13 cellular contexts compared by ENCODE assay signal in genomic region chr4:99061048-99061447, GRCh38. TPM values are rescaled to one million over a fixed set of nuclear protein-coding genes. Genes with fewer than 3 reads are reported as not detected.
DNase-seq lines count a peak whose midpoint lies in the region; ATAC-seq and TF ChIP-seq lines count a peak whose summit lies in the region.
"Had no signal": no experiment of that assay in that cellular context is flagged by ENCODE, and none has a peak within 500 bp of the region (broad histone marks: within the 10 kb centered on the region; RNA-seq: fewer than 3 reads in every experiment).

No MANE protein-coding gene starts in this region.

- H3K36me3 Mint-ChIP-seq in MCF 10A (ENCODE audit: insufficient read depth, unreplicated experiment) = peaks cover 48% of the 10 kb centered on the region
- H3K36me3 Mint-ChIP-seq in activated T-helper 17 cell treated with anti-CD3 and anti-CD28 coated beads, Interleukin-2, amount 50 U/mL, for 72 hours (ENCODE audit: low read depth) = peaks cover 71% of the 10 kb centered on the region

- no peak for ATAC-seq in activated T-helper 17 cell treated with anti-CD3 and anti-CD28 coated beads, Interleukin-2, amount 50 U/mL, for 72 hours (replicated peaks)
- ATAC-seq: right lobe of liver; stimulated activated memory B cell treated with anti-CD40 and anti-IgM and Interleukin-4, amounts not matched to agents 10 μg/mL and 1 μg/mL and 100 μg/mL, for 72 hours had no signal

- no peak overlapping the region for H3K27ac ChIP-seq in breast epithelium
- peak overlapping the region; percentile 77 for H3K27ac ChIP-seq in mesodermal cell (ENCODE audit: low read depth, low read length, severe bottlenecking)
- H3K27ac ChIP-seq: neural progenitor cell, right lobe of liver had no signal

- POLR2A ChIA-PET in MCF 10A (lab: Yijun Ruan, JAX) = interaction anchor here (0.9 to 3.6 kb wide), 3 partner anchors 28 to 132 kb away, joined by 3 to 31 read pairs (median 4); partner anchors contain the start of genes ADH5, EIF4E and METAP1

- intact Hi-C loops in MCF 10A (cut with micrococcal nuclease) (no loop called here), breast epithelium (cut with DNase I; ENCODE audit: low total_unique reads) (loop anchor here (5.0 to 10.0 kb wide), 2 partner anchors 64 to 1326 kb away; partner anchors contain the start of gene METAP1), posterior vena cava (cut with DNase I) (no loop called here)

- DNase-seq in MCF 10A (ENCODE audit: unreplicated experiment) (no peak), breast epithelium (ENCODE audit: low spot score in 2 of 2) (no peak), NCI-H526 (lab: John Stamatoyannopoulos, UW) (no peak), foreskin melanocyte (no peak), posterior vena cava (ENCODE audit: low spot score) (no peak), NCI-H1417 (lab: John Stamatoyannopoulos, UW) (no peak)
- DNase-seq: activated CD8-positive, alpha-beta memory T cell treated with anti-CD3 and anti-CD28 coated beads, Interleukin-2, amount 50 U/mL, for 48 hours; NCI-H1092 treated with DMSO at 0.1 percent for 48 hours; right lobe of liver had no signal

- H3K36me3 ChIP-seq in breast epithelium = no peaks in the 10 kb centered on the region
- H3K36me3 ChIP-seq in mesodermal cell (ENCODE audit: control insufficient read depth, insufficient read depth, low read length) = peaks cover 49% of the 10 kb centered on the region

- H3K4me3 Mint-ChIP-seq in MCF 10A (ENCODE audit: unreplicated experiment) = no peak overlapping the region
- no peak overlapping the region for H3K4me3 Mint-ChIP-seq in activated T-helper 17 cell treated with anti-CD3 and anti-CD28 coated beads, Interleukin-2, amount 50 U/mL, for 72 hours
- H3K4me3 Mint-ChIP-seq: neural progenitor cell; stimulated activated memory B cell treated with anti-CD40 and anti-IgM and Interleukin-4, amounts not matched to agents 10 μg/mL and 1 μg/mL and 100 μg/mL, for 72 hours had no signal

- BruUV-seq in MCF 10A (replicated peaks; lab: Mats Ljungman, UMichigan) = no TSS peak

- no peaks in the 10 kb centered on the region for H3K27me3 ChIP-seq in breast epithelium
- H3K27me3 ChIP-seq: neural progenitor cell, right lobe of liver had no signal

- H3K4me1 ChIP-seq in breast epithelium (no peaks in the 10 kb centered on the region), mesodermal cell (ENCODE audit: control insufficient read depth, insufficient read depth, low read length, poor library complexity, severe bottlenecking) (peaks cover 30% of the 10 kb centered on the region)
- H3K4me1 ChIP-seq: neural progenitor cell, right lobe of liver had no signal

- TF ChIP-seq CTCF in MCF 10A (IDR thresholded peaks at IDR 0.05; ENCODE audit: unreplicated experiment) = no peak
- TF ChIP-seq CTCF in breast epithelium (IDR thresholded peaks at IDR 0.05) = no peak

- H3K27ac Mint-ChIP-seq in MCF 10A (ENCODE audit: low read depth, unreplicated experiment) = peak overlapping the region; percentile 93
- peak overlapping the region; percentile 59 for H3K27ac Mint-ChIP-seq in activated T-helper 17 cell treated with anti-CD3 and anti-CD28 coated beads, Interleukin-2, amount 50 U/mL, for 72 hours
- H3K27ac Mint-ChIP-seq: neural progenitor cell had no signal

- CTCF ChIA-PET in MCF 10A (lab: Yijun Ruan, JAX) = interaction anchor here (0.6 to 0.9 kb wide), 2 partner anchors 594 to 633 kb away, joined by 3 to 4 read pairs; no protein-coding TSS in a partner anchor

- 93 to 95% methylated on average over 4 of the region's 7 CpGs for WGBS in mesodermal cell (ENCODE audit: insufficient coverage in 2 of 2), 2 experiments

- H3K4me1 Mint-ChIP-seq in MCF 10A (ENCODE audit: insufficient read depth, unreplicated experiment) = peaks cover 23% of the 10 kb centered on the region
- peaks cover 3% of the 10 kb centered on the region for H3K4me1 Mint-ChIP-seq in activated T-helper 17 cell treated with anti-CD3 and anti-CD28 coated beads, Interleukin-2, amount 50 U/mL, for 72 hours

- H3K9me3 ChIP-seq in breast epithelium (no peaks in the 10 kb centered on the region), mesodermal cell (ENCODE audit: control insufficient read depth, low read length) (no peaks in the 10 kb centered on the region)
- H3K9me3 ChIP-seq: right lobe of liver had no signal

- no peak for TF ChIP-seq POLR2A in breast epithelium (IDR thresholded peaks at IDR 0.05)

- no peaks in the 10 kb centered on the region for H3K9me3 Mint-ChIP-seq in MCF 10A (ENCODE audit: unreplicated experiment)
- no peaks in the 10 kb centered on the region for H3K9me3 Mint-ChIP-seq in activated T-helper 17 cell treated with anti-CD3 and anti-CD28 coated beads, Interleukin-2, amount 50 U/mL, for 72 hours

- H3K4me3 ChIP-seq in breast epithelium (no peak overlapping the region), mesodermal cell (ENCODE audit: extremely low read depth, insufficient read depth, low read length, poor library complexity, severe bottlenecking) (no peak overlapping the region)
- H3K4me3 ChIP-seq: neural progenitor cell, right lobe of liver had no signal

- no peaks in the 10 kb centered on the region for H3K27me3 Mint-ChIP-seq in MCF 10A (ENCODE audit: insufficient read depth, unreplicated experiment)
- H3K27me3 Mint-ChIP-seq in activated T-helper 17 cell treated with anti-CD3 and anti-CD28 coated beads, Interleukin-2, amount 50 U/mL, for 72 hours = no peaks in the 10 kb centered on the region
- H3K27me3 Mint-ChIP-seq: stimulated activated memory B cell treated with anti-CD40 and anti-IgM and Interleukin-4, amounts not matched to agents 10 μg/mL and 1 μg/mL and 100 μg/mL, for 72 hours had no signal

RNA-seq across cellular contexts. Expression of gene ADH5, which starts 27.5 kb away (rescaled TPM):
- 110 and 112 TPM in 2 replicates for total RNA-seq in MCF 10A (2022)
- total RNA-seq in breast epithelium = 100 to 1,000 TPM; 136 to 283 (median 159) TPM
- total RNA-seq in activated T-helper 17 cell treated with anti-CD3 and anti-CD28 coated beads, Interleukin-2, amount 50 U/mL, for 72 hours = 100 to 1,000 TPM in 1 of 2 donors, 10 to 100 TPM in 1; 96.4 to 114 TPM
- polyA plus RNA-seq in mesodermal cell (2013, experiment 1 of 2) = 223 TPM
- 227 TPM for polyA plus RNA-seq in mesodermal cell (2013, experiment 2 of 2)
- 100 to 1,000 TPM; 226 to 243 TPM for total RNA-seq in posterior vena cava
